ENCODE assay signal across 14 cellular contexts in the genomic region with DNA sequence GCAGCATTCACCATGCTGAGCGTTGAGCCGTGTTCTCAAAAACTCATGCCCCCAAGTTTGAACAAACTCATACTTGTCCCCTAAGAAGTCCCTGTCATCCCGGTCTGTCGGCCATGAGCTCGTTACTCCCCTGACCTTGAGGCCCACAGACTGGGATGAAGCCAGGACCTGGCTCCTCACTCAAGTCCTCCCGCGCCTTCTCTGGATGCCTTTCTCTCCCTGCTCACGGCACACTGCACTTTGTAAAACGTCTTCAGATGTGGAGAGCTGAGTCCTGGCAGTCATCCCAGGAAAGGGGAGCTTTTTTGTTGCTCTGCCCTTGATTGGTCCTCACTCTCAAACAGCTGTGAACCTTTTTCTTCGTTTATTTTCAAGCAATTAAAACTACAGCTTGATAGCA.
DNase-seq lines count a peak whose midpoint lies in the region; ATAC-seq and TF ChIP-seq lines count a peak whose summit lies in the region.
"Had no signal": no experiment of that assay in that cellular context is flagged by ENCODE, and none has a peak within 500 bp of the region (broad histone marks: within the 10 kb centered on the region; RNA-seq: fewer than 3 reads in every experiment).

No MANE protein-coding gene starts in this region.

- no peaks in the 10 kb centered on the region for H3K9me3 Mint-ChIP-seq in activated naive CD4-positive, alpha-beta T cell treated with anti-CD3 and anti-CD28 coated beads for 36 hours
- H3K9me3 Mint-ChIP-seq in activated naive CD4-positive, alpha-beta T cell treated with anti-CD3 and anti-CD28 coated beads, Interleukin-2, amount 50 U/mL, for 72 hours: no peaks in the 10 kb centered on the region
- H3K9me3 Mint-ChIP-seq in activated T-cell treated with anti-CD3 and anti-CD28 coated beads, Interleukin-2, amount 50 U/mL, for 24 hours: no peaks in the 10 kb centered on the region
- H3K9me3 Mint-ChIP-seq: immature natural killer cell had no signal

- peak; percentile 70 for DNase-seq in AG20443 (ENCODE audit: low spot score)
- peak; percentile 47 for DNase-seq in NCI-H2171 (lab: John Stamatoyannopoulos, UW)
- DNase-seq in foreskin fibroblast: peak; percentile 83 to 93
- peak; percentile 81 to 88 (median 87) for DNase-seq in ovary
- no peak for DNase-seq in activated naive CD4-positive, alpha-beta T cell treated with anti-CD3 and anti-CD28 coated beads for 36 hours
- DNase-seq in activated naive CD4-positive, alpha-beta T cell treated with anti-CD3 and anti-CD28 coated beads, Interleukin-2, amount 50 U/mL, for 72 hours (ENCODE audit: low spot score in 2 of 2): no peak
- DNase-seq in activated T-cell treated with anti-CD3 and anti-CD28 coated beads, Interleukin-2, amount 50 U/mL, for 24 hours: no peak
- DNase-seq: immature natural killer cell; NCI-H2081 treated with DMSO at 0.1 percent for 48 hours; stimulated activated naive CD4-positive, alpha-beta T cell treated with Interleukin-2 at 50 U/mL for 16 hours had no signal

- intact Hi-C loops in ovary (cut with DNase I): no loop called here
- intact Hi-C loops in activated naive CD4-positive, alpha-beta T cell treated with anti-CD3 and anti-CD28 coated beads for 36 hours (cut with micrococcal nuclease): no loop called here

- CTCF ChIA-PET in activated naive CD4-positive, alpha-beta T cell treated with anti-CD3 and anti-CD28 coated beads for 36 hours (lab: Charles Lee): interaction anchor here (1.0 to 1.7 kb wide), 3 partner anchors 8 to 14 kb away, joined by 3 to 7 read pairs (median 5); no protein-coding TSS in a partner anchor

- TF ChIP-seq CTCF in foreskin fibroblast (IDR thresholded peaks at IDR 0.05; ENCODE audit: low read depth, low read length) (no peak), ovary (IDR thresholded peaks at IDR 0.05) (no peak)

- ATAC-seq in HG03354 (IDR thresholded peaks at IDR 0.05; ENCODE audit: poor library complexity, severe bottlenecking, unreplicated experiment): no peak
- ATAC-seq in activated naive CD4-positive, alpha-beta T cell treated with anti-CD3 and anti-CD28 coated beads, Interleukin-2, amount 50 U/mL, for 72 hours: no peak

- no peak overlapping the region for H3K4me3 Mint-ChIP-seq in activated naive CD4-positive, alpha-beta T cell treated with anti-CD3 and anti-CD28 coated beads for 36 hours
- no peak overlapping the region for H3K4me3 Mint-ChIP-seq in activated T-cell treated with anti-CD3 and anti-CD28 coated beads, Interleukin-2, amount 50 U/mL, for 24 hours
- H3K4me3 Mint-ChIP-seq: immature natural killer cell had no signal

- no peaks in the 10 kb centered on the region for H3K36me3 ChIP-seq in ovary

- no peak for TF ChIP-seq POLR2A in ovary (IDR thresholded peaks at IDR 0.05)

- peak overlapping the region; percentile 45 to 69 for H3K27ac ChIP-seq in ovary
- H3K27ac ChIP-seq: C4-2B, HL-60, SK-N-MC had no signal

- no peak for TF ChIP-seq EP300 in ovary (IDR thresholded peaks at IDR 0.05)

- H3K4me1 Mint-ChIP-seq in activated naive CD4-positive, alpha-beta T cell treated with anti-CD3 and anti-CD28 coated beads for 36 hours (ENCODE audit: low read depth): no peaks in the 10 kb centered on the region
- H3K4me1 Mint-ChIP-seq in activated T-cell treated with anti-CD3 and anti-CD28 coated beads, Interleukin-2, amount 50 U/mL, for 24 hours (ENCODE audit: low read depth): no peaks in the 10 kb centered on the region

- peak overlapping the region in 1 of 2 donors; percentile 6 for H3K4me3 ChIP-seq in foreskin fibroblast (ENCODE audit: low read depth in 1 of 2, low read length in 2 of 2)
- no peak overlapping the region for H3K4me3 ChIP-seq in ovary
- H3K4me3 ChIP-seq: SK-N-MC had no signal

- H3K27me3 ChIP-seq in ovary: no peaks in the 10 kb centered on the region

- H3K27ac Mint-ChIP-seq in activated naive CD4-positive, alpha-beta T cell treated with anti-CD3 and anti-CD28 coated beads for 36 hours: no peak overlapping the region
- no peak overlapping the region for H3K27ac Mint-ChIP-seq in activated naive CD4-positive, alpha-beta T cell treated with anti-CD3 and anti-CD28 coated beads, Interleukin-2, amount 50 U/mL, for 72 hours
- no peak overlapping the region for H3K27ac Mint-ChIP-seq in activated T-cell treated with anti-CD3 and anti-CD28 coated beads, Interleukin-2, amount 50 U/mL, for 24 hours

- H3K4me1 ChIP-seq in ovary (ENCODE audit: insufficient read depth): peaks cover 16% of the 10 kb centered on the region

- 9 to 14% (median 10%) methylated on average over 10 of the region's 10 CpGs for WGBS in ovary, 3 donors

- no peaks in the 10 kb centered on the region for H3K36me3 Mint-ChIP-seq in activated naive CD4-positive, alpha-beta T cell treated with anti-CD3 and anti-CD28 coated beads for 36 hours (ENCODE audit: low read depth)
- no peaks in the 10 kb centered on the region for H3K36me3 Mint-ChIP-seq in activated naive CD4-positive, alpha-beta T cell treated with anti-CD3 and anti-CD28 coated beads, Interleukin-2, amount 50 U/mL, for 72 hours
- H3K36me3 Mint-ChIP-seq in activated T-cell treated with anti-CD3 and anti-CD28 coated beads, Interleukin-2, amount 50 U/mL, for 24 hours (ENCODE audit: low read depth): no peaks in the 10 kb centered on the region
- H3K36me3 Mint-ChIP-seq: immature natural killer cell had no signal

- no peaks in the 10 kb centered on the region for H3K9me3 ChIP-seq in ovary

- no peaks in the 10 kb centered on the region for H3K27me3 Mint-ChIP-seq in activated naive CD4-positive, alpha-beta T cell treated with anti-CD3 and anti-CD28 coated beads for 36 hours (ENCODE audit: low read depth)
- no peaks in the 10 kb centered on the region for H3K27me3 Mint-ChIP-seq in activated T-cell treated with anti-CD3 and anti-CD28 coated beads, Interleukin-2, amount 50 U/mL, for 24 hours

Comparison
In these comparisons a context has a peak if more than half of its experiments do, and no peak if none do; other contexts are left out.
1. DNase-seq: peak in AG20443 (single experiment), NCI-H2171 (single experiment), foreskin fibroblast (2 of 2) and ovary (5 of 5); none in activated naive CD4-positive, alpha-beta T cell treated with anti-CD3 and anti-CD28 coated beads for 36 hours (single experiment), activated naive CD4-positive, alpha-beta T cell treated with anti-CD3 and anti-CD28 coated beads, Interleukin-2, amount 50 U/mL, for 72 hours (0 of 2) and activated T-cell treated with anti-CD3 and anti-CD28 coated beads, Interleukin-2, amount 50 U/mL, for 24 hours (single experiment).